In the genomic region with DNA sequence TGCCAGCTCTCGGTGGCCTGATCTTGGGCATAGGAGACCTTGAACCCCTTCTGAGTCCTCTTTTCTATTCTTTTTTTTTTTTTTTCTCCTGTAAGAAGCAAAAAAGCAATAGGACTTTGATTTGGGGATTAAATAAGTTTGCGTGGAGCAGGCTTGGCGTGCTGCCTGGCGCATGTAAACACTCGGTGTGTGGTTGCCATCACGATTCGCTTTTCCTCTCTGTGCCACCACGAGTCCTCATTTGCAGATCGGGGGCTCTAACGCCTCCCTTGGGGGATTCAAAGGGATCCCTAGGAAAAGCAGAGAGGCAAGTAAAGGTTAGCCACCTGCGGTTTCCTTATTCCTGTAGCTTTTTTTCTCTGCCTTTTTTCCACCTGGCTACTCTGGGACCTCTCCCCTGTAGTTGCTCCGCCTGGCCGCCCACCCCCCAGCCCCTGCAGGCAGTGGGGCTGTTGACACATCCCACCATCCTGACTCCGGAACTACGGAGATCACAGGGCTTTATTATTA, we compare ENCODE assay signal across 1 cellular context.
A peak's percentile ranks its signal among the peaks of the same experiment; 100 is the strongest.
TF ChIP-seq lines count a peak whose summit lies in the region.

No MANE protein-coding gene starts in this region.

TF ChIP-seq in K562, 482 proteins besides CTCF, POLR2A, EP300 and RAD21:
- TF ChIP-seq, protein P1, sequence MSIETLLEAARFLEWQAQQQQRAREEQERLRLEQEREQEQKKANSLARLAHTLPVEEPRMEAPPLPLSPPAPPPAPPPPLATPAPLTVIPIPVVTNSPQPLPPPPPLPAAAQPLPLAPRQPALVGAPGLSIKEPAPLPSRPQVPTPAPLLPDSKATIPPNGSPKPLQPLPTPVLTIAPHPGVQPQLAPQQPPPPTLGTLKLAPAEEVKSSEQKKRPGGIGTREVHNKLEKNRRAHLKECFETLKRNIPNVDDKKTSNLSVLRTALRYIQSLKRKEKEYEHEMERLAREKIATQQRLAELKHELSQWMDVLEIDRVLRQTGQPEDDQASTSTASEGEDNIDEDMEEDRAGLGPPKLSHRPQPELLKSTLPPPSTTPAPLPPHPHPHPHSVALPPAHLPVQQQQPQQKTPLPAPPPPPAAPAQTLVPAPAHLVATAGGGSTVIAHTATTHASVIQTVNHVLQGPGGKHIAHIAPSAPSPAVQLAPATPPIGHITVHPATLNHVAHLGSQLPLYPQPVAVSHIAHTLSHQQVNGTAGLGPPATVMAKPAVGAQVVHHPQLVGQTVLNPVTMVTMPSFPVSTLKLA (conservative IDR thresholded peaks at IDR 0.05), result peak; percentile 44; a peak in 1 of 4 replicates
- 0 out of 2 replicates have a peak, but pooled peaks have one; percentile 23 for TF ChIP-seq NR3C1 (CRISPR knock-in tag; IDR thresholded peaks at IDR 0.05)
- peak in 1 of 2 experiments; percentile 35; a peak in 1 of 4 replicates for TF ChIP-seq SIN3A (IDR thresholded peaks at IDR 0.05; ENCODE audit: borderline replicate concordance in 2 of 2, control insufficient read depth in 1 of 2, low read depth in 2 of 2, low read length in 2 of 2)
- no peak for TF ChIP-seq ZNF589 (CRISPR knock-in tag; IDR thresholded peaks at IDR 0.05; ENCODE audit: low read depth)
- TF ChIP-seq SIX5 (IDR thresholded peaks at IDR 0.05; ENCODE audit: borderline replicate concordance in 1 of 2, insufficient read depth in 1 of 2, low read depth in 1 of 2, low read length in 2 of 2), result no peak
TF ChIP-seq in K562: peak in this region for 3.
